ENCODE assay signal across 1 cellular context in genomic region chr4:127196656-127197352, GRCh38.
TF ChIP-seq lines count a peak whose summit lies in the region.

No MANE protein-coding gene starts in this region.

TF ChIP-seq in H1, 55 proteins besides CTCF, POLR2A, EP300 and RAD21:
- TF ChIP-seq ATF2 (IDR thresholded peaks at IDR 0.05; ENCODE audit: low read length), result no peak
- no peak for TF ChIP-seq POLR2AphosphoS5 (IDR thresholded peaks at IDR 0.05; ENCODE audit: low read depth, low read length)
